ENCODE assay signal across 18 cellular contexts in the genomic region with DNA sequence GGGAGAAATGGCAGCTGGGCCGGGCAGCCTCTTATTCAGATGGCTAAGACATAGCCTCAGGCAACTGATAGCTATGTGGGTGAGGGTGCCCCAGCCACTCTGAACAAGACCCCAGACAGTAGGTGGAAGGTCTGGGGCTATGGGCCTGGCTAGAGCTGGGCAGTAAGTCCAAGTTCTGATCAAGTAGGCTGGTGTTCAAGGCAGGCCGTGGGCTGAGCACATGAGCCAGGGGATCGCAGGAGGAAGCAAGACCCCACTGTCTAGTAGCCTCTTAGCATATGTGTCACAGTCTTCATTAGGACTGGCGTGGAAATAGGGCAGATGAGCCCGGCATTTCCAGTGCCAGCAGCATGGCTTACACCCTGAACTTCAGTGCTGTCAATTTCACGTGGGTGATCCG.
DNase-seq lines count a peak whose midpoint lies in the region; ATAC-seq, FAIRE-seq and TF ChIP-seq lines count a peak whose summit lies in the region.
"Had no signal": no experiment of that assay in that cellular context is flagged by ENCODE, and none has a peak within 500 bp of the region (broad histone marks: within the 10 kb centered on the region; RNA-seq: fewer than 3 reads in every experiment).

No MANE protein-coding gene starts in this region.

- H4K91ac ChIP-seq in trophoblast cell (ENCODE audit: low read depth, low read length): no peak overlapping the region

- no peak overlapping the region for H2BK5ac ChIP-seq in trophoblast cell (ENCODE audit: low read depth, low read length, poor library complexity)

- no peaks in the 10 kb centered on the region for H3K79me2 ChIP-seq in trophoblast cell (ENCODE audit: control insufficient read depth, insufficient read depth, low read length, poor library complexity)

- POLR2A ChIA-PET in A549 (lab: Yijun Ruan, JAX): no interaction called here
- POLR2A ChIA-PET in Panc1 (lab: Charles Lee): no interaction called here

- no peak overlapping the region for H3K9ac ChIP-seq in trophoblast cell (ENCODE audit: low read length)
- H3K9ac ChIP-seq: BLaER1, GM23248 had no signal

- no peak for TF ChIP-seq POLR2A in A549 (IDR thresholded peaks at IDR 0.05; ENCODE audit: low read length)
- TF ChIP-seq POLR2A in esophagus muscularis mucosa (IDR thresholded peaks at IDR 0.05; ENCODE audit: low read depth): no peak
- TF ChIP-seq POLR2A in ovary (IDR thresholded peaks at IDR 0.05): no peak

- H4K8ac ChIP-seq in trophoblast cell (ENCODE audit: low read depth, low read length): no peak overlapping the region

- H3K4me3 ChIP-seq in A549 (no peak overlapping the region), Panc1 (ENCODE audit: low read depth in 2 of 2, low read length in 2 of 2) (no peak overlapping the region), esophagus muscularis mucosa (no peak overlapping the region), trophoblast cell (ENCODE audit: low read depth, low read length) (peak overlapping the region; percentile 15), ovary (no peak overlapping the region)
- H3K4me3 ChIP-seq: BLaER1, GM23248, K562 had no signal

- H3K4me2 ChIP-seq in A549 (no peak overlapping the region), trophoblast cell (ENCODE audit: low read length) (no peak overlapping the region)
- H3K4me2 ChIP-seq: BLaER1 had no signal

- H3K18ac ChIP-seq in trophoblast cell (ENCODE audit: low read length): no peak overlapping the region

- H3K4me1 ChIP-seq in A549 (peaks cover 31% of the 10 kb centered on the region), Panc1 (ENCODE audit: control insufficient read depth, insufficient read depth, low read length) (peaks cover 52% of the 10 kb centered on the region), esophagus muscularis mucosa (peaks cover 6 to 39% (median 29%) of the 10 kb centered on the region in 4 donors), trophoblast cell (ENCODE audit: control insufficient read depth in 1 of 2, insufficient read depth in 2 of 2, low read length in 2 of 2) (peaks cover 6 to 13% of the 10 kb centered on the region in 2 experiments), ovary (ENCODE audit: insufficient read depth) (no peaks in the 10 kb centered on the region)
- H3K4me1 ChIP-seq: BLaER1 had no signal

- no TSS peak for BruUV-seq in Panc1 (replicated peaks; lab: Mats Ljungman, UMichigan)

- no peak for TF ChIP-seq CTCF in A549 (IDR thresholded peaks at IDR 0.05)
- TF ChIP-seq CTCF in Panc1 (IDR thresholded peaks at IDR 0.05): no peak
- no peak for TF ChIP-seq CTCF in esophagus muscularis mucosa (IDR thresholded peaks at IDR 0.05)
- TF ChIP-seq CTCF in ovary (IDR thresholded peaks at IDR 0.05): no peak

- no peak for FAIRE-seq in A549 (lab: Jason Lieb, UNC)
- FAIRE-seq: G401.6, GM12891, K562 had no signal

- H3K36me3 ChIP-seq in Panc1 (ENCODE audit: control insufficient read depth, insufficient read depth, low read length) (no peaks in the 10 kb centered on the region), esophagus muscularis mucosa (no peaks in the 10 kb centered on the region), trophoblast cell (ENCODE audit: control insufficient read depth in 1 of 2, insufficient read depth in 2 of 2, low read length in 2 of 2) (no peaks in the 10 kb centered on the region), ovary (no peaks in the 10 kb centered on the region)
- H3K36me3 ChIP-seq: BLaER1 had no signal

- CTCF ChIA-PET in A549 (lab: Yijun Ruan, JAX): no interaction called here
- CTCF ChIA-PET in Panc1 (lab: Charles Lee): no interaction called here

- H3K27me3 ChIP-seq in Panc1 (ENCODE audit: control insufficient read depth, insufficient read depth, low read length): no peaks in the 10 kb centered on the region
- no peaks in the 10 kb centered on the region for H3K27me3 ChIP-seq in esophagus muscularis mucosa
- H3K27me3 ChIP-seq in trophoblast cell (ENCODE audit: insufficient read depth, low read length): no peaks in the 10 kb centered on the region
- no peaks in the 10 kb centered on the region for H3K27me3 ChIP-seq in ovary
- H3K27me3 ChIP-seq: BLaER1 had no signal

- intact Hi-C loops in Panc1 (cut with micrococcal nuclease; ENCODE audit: unreplicated experiment): no loop called here
- intact Hi-C loops in esophagus muscularis mucosa (cut with DNase I): no loop called here
- intact Hi-C loops in ovary (cut with DNase I): no loop called here

- no peak for TF ChIP-seq RAD21 in A549 (conservative IDR thresholded peaks at IDR 0.05 in 1 of 2, IDR thresholded peaks at IDR 0.05 in 1 of 2)

- no peak overlapping the region for H2AK5ac ChIP-seq in trophoblast cell (ENCODE audit: low read length)

- no peaks in the 10 kb centered on the region for H3K79me1 ChIP-seq in trophoblast cell (ENCODE audit: low read length)

- H2BK120ac ChIP-seq in trophoblast cell (ENCODE audit: insufficient read depth, low read length, poor library complexity): no peak overlapping the region

- no peak overlapping the region for H3K14ac ChIP-seq in trophoblast cell (ENCODE audit: low read length)

- H2BK12ac ChIP-seq in trophoblast cell (ENCODE audit: low read length): no peak overlapping the region

- H3K27ac ChIP-seq in A549: peak overlapping the region; percentile 96 to 97; a peak in 5 of 6 replicates
- H3K27ac ChIP-seq in Panc1 (ENCODE audit: low read length): peak overlapping the region; percentile 99
- no peak overlapping the region for H3K27ac ChIP-seq in esophagus muscularis mucosa (replicated peaks in 1 of 4)
- no peak overlapping the region for H3K27ac ChIP-seq in trophoblast cell (ENCODE audit: low read depth, low read length)
- no peak overlapping the region for H3K27ac ChIP-seq in ovary
- H3K27ac ChIP-seq: 22Rv1, BLaER1, GM23248, HL-60 had no signal

- in situ Hi-C loops in Panc1 (cut with HindIII; ENCODE audit: low pct_unique_long_range_greater_than_20kb, low sequenced_read_pairs): no loop called here

- no peak overlapping the region for H3K23ac ChIP-seq in trophoblast cell (ENCODE audit: low read length)

- no peaks in the 10 kb centered on the region for H3K9me3 ChIP-seq in A549
- no peaks in the 10 kb centered on the region for H3K9me3 ChIP-seq in Panc1 (ENCODE audit: control insufficient read depth, insufficient read depth, low read depth, low read length)
- H3K9me3 ChIP-seq in esophagus muscularis mucosa: no peaks in the 10 kb centered on the region
- H3K9me3 ChIP-seq in trophoblast cell (ENCODE audit: insufficient read depth, low read depth, low read length): no peaks in the 10 kb centered on the region
- H3K9me3 ChIP-seq in ovary: no peaks in the 10 kb centered on the region
- H3K9me3 ChIP-seq: BLaER1 had no signal

- ATAC-seq in A549: no peak
- ATAC-seq in Panc1: no peak
- no peak for ATAC-seq in GM18868 (IDR thresholded peaks at IDR 0.05; ENCODE audit: unreplicated experiment)
- ATAC-seq: CD8-positive, alpha-beta T cell; HCT116; K562 had no signal

- TF ChIP-seq EP300 in A549 (IDR thresholded peaks at IDR 0.05): no peak
- TF ChIP-seq EP300 in esophagus muscularis mucosa (IDR thresholded peaks at IDR 0.05): no peak
- TF ChIP-seq EP300 in ovary (IDR thresholded peaks at IDR 0.05): no peak

- DNase-seq in A549 (ENCODE audit: low read depth in 1 of 2, low spot score in 1 of 2) (no peak), Panc1 (ENCODE audit: low read depth, low spot score) (no peak), esophagus muscularis mucosa (ENCODE audit: extremely low spot score) (peak; percentile 75), trophoblast cell (no peak), ovary (no peak), NCI-H82 (lab: John Stamatoyannopoulos, UW) (no peak)
- DNase-seq: CD8-positive, alpha-beta T cell; DMS 273 treated with DMSO at 0.1 percent for 48 hours; GM23248; HFFc6 had no signal

- no peak overlapping the region for H3K4ac ChIP-seq in trophoblast cell (ENCODE audit: low read depth, low read length)

- no peak overlapping the region for H2AFZ ChIP-seq in trophoblast cell (ENCODE audit: insufficient read depth, low read length, poor library complexity)
- H2AFZ ChIP-seq: GM23248 had no signal

- WGBS in A549 (ENCODE audit: missing lambda C conversion rate): 100% methylated on average over 5 of the region's 7 CpGs
- WGBS in esophagus muscularis mucosa: 95% methylated on average over 7 of the region's 7 CpGs
- no CpG with 5 or more reads among the region's 7 CpGs for WGBS in trophoblast cell (ENCODE audit: extremely low coverage, insufficient coverage, insufficient read length)
- WGBS in ovary, 3 donors: 95 to 97% (median 96%) methylated on average over 7 of the region's 7 CpGs

- no peak overlapping the region for H4K12ac ChIP-seq in trophoblast cell (ENCODE audit: low read depth, low read length)

TF ChIP-seq in A549, 52 proteins besides CTCF, POLR2A, EP300 and RAD21 (continues in another document):
- TF ChIP-seq BHLHE40 (IDR thresholded peaks at IDR 0.05; ENCODE audit: low read depth, low read length) (no peak), RFX5 (IDR thresholded peaks at IDR 0.05) (no peak), KDM1A (IDR thresholded peaks at IDR 0.05; ENCODE audit: low read depth) (no peak), FOSL2 (IDR thresholded peaks at IDR 0.05) (no peak), FOSL2 (CRISPR knock-in tag; IDR thresholded peaks at IDR 0.05) (no peak), NPAS2 (CRISPR knock-in tag; IDR thresholded peaks at IDR 0.05; ENCODE audit: borderline replicate concordance) (no peak), PHF8 (IDR thresholded peaks at IDR 0.05; ENCODE audit: borderline replicate concordance, low read depth) (no peak), RARB (CRISPR knock-in tag; IDR thresholded peaks at IDR 0.05) (no peak)
- TF ChIP-seq, protein P1, sequence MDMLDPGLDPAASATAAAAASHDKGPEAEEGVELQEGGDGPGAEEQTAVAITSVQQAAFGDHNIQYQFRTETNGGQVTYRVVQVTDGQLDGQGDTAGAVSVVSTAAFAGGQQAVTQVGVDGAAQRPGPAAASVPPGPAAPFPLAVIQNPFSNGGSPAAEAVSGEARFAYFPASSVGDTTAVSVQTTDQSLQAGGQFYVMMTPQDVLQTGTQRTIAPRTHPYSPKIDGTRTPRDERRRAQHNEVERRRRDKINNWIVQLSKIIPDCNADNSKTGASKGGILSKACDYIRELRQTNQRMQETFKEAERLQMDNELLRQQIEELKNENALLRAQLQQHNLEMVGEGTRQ (IDR thresholded peaks at IDR 0.05): no peak
- TF ChIP-seq, protein P2, sequence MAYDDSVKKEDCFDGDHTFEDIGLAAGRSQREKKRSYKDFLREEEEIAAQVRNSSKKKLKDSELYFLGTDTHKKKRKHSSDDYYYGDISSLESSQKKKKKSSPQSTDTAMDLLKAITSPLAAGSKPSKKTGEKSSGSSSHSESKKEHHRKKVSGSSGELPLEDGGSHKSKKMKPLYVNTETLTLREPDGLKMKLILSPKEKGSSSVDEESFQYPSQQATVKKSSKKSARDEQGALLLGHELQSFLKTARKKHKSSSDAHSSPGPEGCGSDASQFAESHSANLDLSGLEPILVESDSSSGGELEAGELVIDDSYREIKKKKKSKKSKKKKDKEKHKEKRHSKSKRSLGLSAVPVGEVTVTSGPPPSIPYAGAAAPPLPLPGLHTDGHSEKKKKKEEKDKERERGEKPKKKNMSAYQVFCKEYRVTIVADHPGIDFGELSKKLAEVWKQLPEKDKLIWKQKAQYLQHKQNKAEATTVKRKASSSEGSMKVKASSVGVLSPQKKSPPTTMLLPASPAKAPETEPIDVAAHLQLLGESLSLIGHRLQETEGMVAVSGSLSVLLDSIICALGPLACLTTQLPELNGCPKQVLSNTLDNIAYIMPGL (CRISPR knock-in tag; IDR thresholded peaks at IDR 0.05; ENCODE audit: borderline replicate concordance): no peak

Comparison
In these comparisons a context has a peak if more than half of its experiments do, and no peak if none do; other contexts are left out.
1. H3K27ac ChIP-seq: peak in A549 (2 of 2) and Panc1 (single experiment); none in esophagus muscularis mucosa (0 of 4), trophoblast cell (single experiment) and ovary (0 of 2).